8 cellular contexts compared by ENCODE assay signal in the genomic region with DNA sequence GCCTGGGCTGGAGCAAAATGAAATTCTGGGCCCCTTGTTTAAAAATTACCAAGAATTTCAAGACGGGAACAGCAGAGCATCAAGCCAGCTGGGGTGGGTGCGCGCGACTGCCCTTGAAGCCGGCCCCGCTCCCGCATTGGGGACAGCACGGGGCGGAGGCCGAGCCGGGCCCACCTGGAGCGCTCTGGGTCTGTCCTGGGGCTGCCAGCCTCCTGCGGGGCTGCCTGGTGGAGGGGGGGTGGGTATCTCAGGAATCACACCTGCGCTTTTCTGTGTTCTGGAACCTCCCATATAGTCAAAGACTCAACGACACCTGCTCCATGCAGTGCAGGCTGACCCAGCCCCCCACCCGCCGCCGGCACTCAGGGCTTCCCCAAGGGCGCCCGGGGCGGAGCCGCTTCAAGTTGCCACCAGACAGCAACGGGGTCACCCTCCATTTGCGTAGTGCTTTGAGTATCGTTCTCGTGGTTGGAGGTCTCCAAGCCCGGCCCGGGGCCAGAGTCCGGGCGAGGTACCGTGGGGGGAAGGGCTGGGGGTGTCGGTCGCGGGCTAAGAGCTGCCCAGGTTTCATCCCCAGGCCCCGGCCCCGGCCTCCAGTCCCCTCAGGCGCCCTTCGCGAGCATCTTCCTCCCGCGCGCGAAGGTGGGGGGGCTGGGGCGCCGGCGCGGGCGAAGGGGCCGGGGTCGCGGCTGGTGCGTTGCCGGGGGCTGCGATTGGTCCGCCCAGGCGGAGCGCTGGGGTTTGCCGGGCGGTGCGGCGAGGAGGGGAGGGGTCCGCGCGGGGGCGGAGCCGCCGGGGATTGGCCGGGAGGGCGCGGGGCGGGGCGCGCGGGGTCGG. TPM values are rescaled to one million over a fixed set of nuclear protein-coding genes. Genes with fewer than 3 reads are reported as not detected.
DNase-seq lines count a peak whose midpoint lies in the region; ATAC-seq, FAIRE-seq and TF ChIP-seq lines count a peak whose summit lies in the region.

No MANE protein-coding gene starts in this region.

- no peak overlapping the region for H3K9ac ChIP-seq in Karpas-422 (ENCODE audit: low read length)
- H3K9ac ChIP-seq in keratinocyte (ENCODE audit: control insufficient read depth, extremely low read depth, insufficient read depth, low read length): no peak overlapping the region

- POLR2A ChIA-PET in CD8-positive, alpha-beta memory T cell (lab: Charles Lee): no interaction called here

- H3K4me2 ChIP-seq in Karpas-422 (ENCODE audit: low read depth, low read length, poor library complexity, severe bottlenecking): peak overlapping the region; percentile 26
- peak overlapping the region; percentile 32 for H3K4me2 ChIP-seq in keratinocyte (ENCODE audit: control insufficient read depth, extremely low read depth, insufficient read depth, low read depth, low read length)

- H2AFZ ChIP-seq in Karpas-422 (ENCODE audit: low read length) (no peak overlapping the region), keratinocyte (ENCODE audit: control insufficient read depth, low read length) (no peak overlapping the region)

- peaks cover 2 to 4% of the 10 kb centered on the region in 2 donors for H3K27me3 Mint-ChIP-seq in CD8-positive, alpha-beta memory T cell

- H3K9me2 ChIP-seq in Karpas-422 (replicated peaks; ENCODE audit: insufficient read depth, low read length): no peaks in the 10 kb centered on the region

- peaks cover 5% of the 10 kb centered on the region for H3K9me1 ChIP-seq in keratinocyte (ENCODE audit: control insufficient read depth, extremely low read depth, insufficient read depth, low read length)

- H3K27me3 ChIP-seq in CD8-positive, alpha-beta memory T cell (ENCODE audit: insufficient read depth, low read length, poor library complexity, severe bottlenecking): peaks cover 8% of the 10 kb centered on the region
- H3K27me3 ChIP-seq in Karpas-422 (ENCODE audit: low read length): no peaks in the 10 kb centered on the region
- H3K27me3 ChIP-seq in keratinocyte (ENCODE audit: control insufficient read depth, extremely low read depth, insufficient read depth, low read length): no peaks in the 10 kb centered on the region
- no peaks in the 10 kb centered on the region for H3K27me3 ChIP-seq in upper lobe of right lung

- peak overlapping the region; percentile 34 to 86 (median 65) for H3K4me3 Mint-ChIP-seq in CD8-positive, alpha-beta memory T cell

- H3K79me2 ChIP-seq in Karpas-422 (ENCODE audit: low read length) (no peaks in the 10 kb centered on the region), keratinocyte (ENCODE audit: control insufficient read depth, insufficient read depth, low read length) (peaks cover 19% of the 10 kb centered on the region)

- intact Hi-C loops in upper lobe of right lung (cut with DNase I): no loop called here

- H3K4me1 Mint-ChIP-seq in CD8-positive, alpha-beta memory T cell: peaks cover 0 to 12% (median 4%) of the 10 kb centered on the region in 3 donors

- H3K36me3 Mint-ChIP-seq in CD8-positive, alpha-beta memory T cell: no peaks in the 10 kb centered on the region

- no peak for TF ChIP-seq CTCF in keratinocyte (optimal IDR thresholded peaks at IDR 0.05 in 1 of 3, IDR thresholded peaks at IDR 0.05 in 1 of 3, conservative IDR thresholded peaks at IDR 0.05 in 1 of 3; ENCODE audit: extremely low read depth in 1 of 3, insufficient read depth in 2 of 3, low read length in 3 of 3)
- TF ChIP-seq CTCF in upper lobe of right lung (IDR thresholded peaks at IDR 0.05): no peak

- no peaks in the 10 kb centered on the region for H3K9me3 Mint-ChIP-seq in CD8-positive, alpha-beta memory T cell

- H3K27ac ChIP-seq in CD8-positive, alpha-beta memory T cell (ENCODE audit: low read depth, low read length): no peak overlapping the region
- H3K27ac ChIP-seq in Karpas-422 (ENCODE audit: low read length): no peak overlapping the region
- H3K27ac ChIP-seq in keratinocyte (ENCODE audit: control insufficient read depth, insufficient read depth, low read length): no peak overlapping the region
- no peak overlapping the region for H3K27ac ChIP-seq in upper lobe of right lung

- no peak for ATAC-seq in upper lobe of right lung
- no peak for ATAC-seq in HG03469 (IDR thresholded peaks at IDR 0.05; ENCODE audit: unreplicated experiment)
- no peak for ATAC-seq in HG03196 (IDR thresholded peaks at IDR 0.05; ENCODE audit: unreplicated experiment)

- no peaks in the 10 kb centered on the region for H3K9me3 ChIP-seq in CD8-positive, alpha-beta memory T cell (ENCODE audit: low read length)
- H3K9me3 ChIP-seq in Karpas-422 (ENCODE audit: low read length): no peaks in the 10 kb centered on the region
- H3K9me3 ChIP-seq in keratinocyte (ENCODE audit: control insufficient read depth, low read depth, low read length): no peaks in the 10 kb centered on the region
- H3K9me3 ChIP-seq in upper lobe of right lung: no peaks in the 10 kb centered on the region

- DNase-seq in CD8-positive, alpha-beta memory T cell: peak in 1 of 5 donors; percentile 28
- peak; percentile 72 for DNase-seq in Karpas-422
- DNase-seq in activated naive CD4-positive, alpha-beta T cell treated with anti-CD3 and anti-CD28 coated beads, Interleukin-2, amount 50 U/mL, for 16 hours: peak; percentile 46
- no peak for DNase-seq in keratinocyte (ENCODE audit: low read depth, low spot score)
- DNase-seq in upper lobe of right lung: no peak
- DNase-seq in AML-193 (lab: John Stamatoyannopoulos, UW): no peak

- no peaks in the 10 kb centered on the region for H3K36me3 ChIP-seq in CD8-positive, alpha-beta memory T cell (ENCODE audit: insufficient read depth, low read length)
- H3K36me3 ChIP-seq in Karpas-422 (ENCODE audit: insufficient read depth, low read length) (no peaks in the 10 kb centered on the region), keratinocyte (ENCODE audit: control insufficient read depth in 2 of 2, extremely low read depth in 1 of 2, insufficient read depth in 2 of 2, low read length in 2 of 2) (peaks cover 3 to 4% of the 10 kb centered on the region in 2 experiments), upper lobe of right lung (no peaks in the 10 kb centered on the region)

- no peak overlapping the region for H3K27ac Mint-ChIP-seq in CD8-positive, alpha-beta memory T cell

- CTCF ChIA-PET in CD8-positive, alpha-beta memory T cell (lab: Charles Lee): interaction anchor here (0.7 to 5.4 kb wide), 9 partner anchors 10 to 204 kb away, joined by 3 to 48 read pairs (median 4); no protein-coding TSS in a partner anchor

- H4K20me1 ChIP-seq in Karpas-422 (ENCODE audit: insufficient read depth, low read depth, low read length) (peaks cover 14% of the 10 kb centered on the region; the same call in 1 of the 2 replicates), keratinocyte (ENCODE audit: control insufficient read depth, extremely low read depth, insufficient read depth, low read length) (peaks cover 7% of the 10 kb centered on the region)

- dilution Hi-C loops in keratinocyte (cut with MboI; ENCODE audit: extremely low pct_ligation_motif_present, low sequenced_read_pairs): no loop called here

- H3K4me3 ChIP-seq in CD8-positive, alpha-beta memory T cell (ENCODE audit: low read length): no peak overlapping the region
- H3K4me3 ChIP-seq in Karpas-422 (ENCODE audit: low read length) (no peak overlapping the region), keratinocyte (ENCODE audit: control insufficient read depth in 2 of 3, extremely low read depth in 1 of 3, insufficient read depth in 2 of 3, low read depth in 1 of 3, low read length in 3 of 3) (no peak overlapping the region), upper lobe of right lung (peak overlapping the region; percentile 44)

- H3K4me1 ChIP-seq in CD8-positive, alpha-beta memory T cell (ENCODE audit: insufficient read depth, low read length): peaks cover 17% of the 10 kb centered on the region
- H3K4me1 ChIP-seq in Karpas-422 (ENCODE audit: low read length) (peaks cover 12% of the 10 kb centered on the region), keratinocyte (ENCODE audit: control insufficient read depth, extremely low read depth, insufficient read depth, low read length) (peaks cover 43% of the 10 kb centered on the region), upper lobe of right lung (peaks cover 43% of the 10 kb centered on the region)

- no peak for FAIRE-seq in keratinocyte (lab: Jason Lieb, UNC)

RNA-seq across cellular contexts. Expression of a gene that starts 6.6 kb away (rescaled TPM):
- total RNA-seq in CD8-positive, alpha-beta memory T cell: 1 to 10 TPM; 8.8 to 9.4 TPM
- 4.4 TPM for polyA plus RNA-seq in CD8-positive, alpha-beta memory T cell
- total RNA-seq in Karpas-422 (2014; rRNA removed; shearing (Covaris generic); ENCODE audit: low replicate concordance): 4.0 TPM in 1 of 2 replicates, not detected in the other
- 42.1 to 73.0 TPM (median 70.8 TPM) in 3 replicates for polyA plus RNA-seq in keratinocyte
- 14.6 TPM for polyA plus RNA-seq in keratinocyte (2011; ENCODE audit: low read depth)
- 25.9 and 74.4 TPM in 2 replicates for polyA plus RNA-seq in keratinocyte (2011; cell fraction: cytosol; rRNA removed)
- polyA plus RNA-seq in keratinocyte (2011; cell fraction: nucleus; rRNA removed): 97.5 and 133 TPM in 2 replicates
- 53.2 and 84.1 TPM in 2 replicates for polyA plus RNA-seq in keratinocyte (2012; ENCODE audit: low replicate concordance)
- polyA minus RNA-seq in keratinocyte: 45.2 to 67.9 TPM (median 59.9 TPM) in 3 replicates
- 67.5 TPM for polyA minus RNA-seq in keratinocyte (2011; cell fraction: cytosol; rRNA and poly(A)+ RNA removed)
- 28.2 and 31.7 TPM in 2 replicates for polyA minus RNA-seq in keratinocyte (2011; cell fraction: nucleus; rRNA and poly(A)+ RNA removed)
- 167 TPM for total RNA-seq in upper lobe of right lung

RNA-seq across cellular contexts. Expression of a gene that starts 6.9 kb away (rescaled TPM):
- 100 to 1,000 TPM; 178 to 182 TPM for total RNA-seq in CD8-positive, alpha-beta memory T cell
- 114 TPM for polyA plus RNA-seq in CD8-positive, alpha-beta memory T cell
- total RNA-seq in Karpas-422 (2014; rRNA removed; shearing (Covaris generic); ENCODE audit: low replicate concordance): 113 and 203 TPM in 2 replicates
- 145 to 308 TPM (median 245 TPM) in 3 replicates for polyA plus RNA-seq in keratinocyte
- 53.9 TPM for polyA plus RNA-seq in keratinocyte (2011; ENCODE audit: low read depth)
- polyA plus RNA-seq in keratinocyte (2011; cell fraction: cytosol; rRNA removed): 254 and 686 TPM in 2 replicates
- polyA plus RNA-seq in keratinocyte (2011; cell fraction: nucleus; rRNA removed): 57.9 and 117 TPM in 2 replicates
- polyA plus RNA-seq in keratinocyte (2012; ENCODE audit: low replicate concordance): 439 and 595 TPM in 2 replicates
- polyA minus RNA-seq in keratinocyte: 169 to 422 TPM (median 281 TPM) in 3 replicates
- polyA minus RNA-seq in keratinocyte (2011; cell fraction: cytosol; rRNA and poly(A)+ RNA removed): 635 TPM
- polyA minus RNA-seq in keratinocyte (2011; cell fraction: nucleus; rRNA and poly(A)+ RNA removed): 83.4 and 100 TPM in 2 replicates
- 138 TPM for total RNA-seq in upper lobe of right lung

RNA-seq across cellular contexts. Expression of a gene that starts 16.5 kb away (rescaled TPM):
- 10 to 100 TPM; 61.2 to 65.5 TPM for total RNA-seq in CD8-positive, alpha-beta memory T cell
- polyA plus RNA-seq in CD8-positive, alpha-beta memory T cell: 19.6 TPM
- total RNA-seq in Karpas-422 (2014; rRNA removed; shearing (Covaris generic); ENCODE audit: low replicate concordance): 8.4 and 10.5 TPM in 2 replicates
- 434 to 997 TPM (median 500 TPM) in 3 replicates for polyA plus RNA-seq in keratinocyte
- 184 TPM for polyA plus RNA-seq in keratinocyte (2011; ENCODE audit: low read depth)
- 356 and 591 TPM in 2 replicates for polyA plus RNA-seq in keratinocyte (2011; cell fraction: cytosol; rRNA removed)
- polyA plus RNA-seq in keratinocyte (2011; cell fraction: nucleus; rRNA removed): 672 and 821 TPM in 2 replicates
- 312 and 611 TPM in 2 replicates for polyA plus RNA-seq in keratinocyte (2012; ENCODE audit: low replicate concordance)
- polyA minus RNA-seq in keratinocyte: 548 to 874 TPM (median 870 TPM) in 3 replicates
- 641 TPM for polyA minus RNA-seq in keratinocyte (2011; cell fraction: cytosol; rRNA and poly(A)+ RNA removed)
- polyA minus RNA-seq in keratinocyte (2011; cell fraction: nucleus; rRNA and poly(A)+ RNA removed): 486 and 491 TPM in 2 replicates
- total RNA-seq in upper lobe of right lung: 486 TPM

RNA-seq across cellular contexts. Expression of a gene that starts 21.5 kb away (rescaled TPM):
- 1 to 10 TPM; 2.4 to 3.6 TPM for total RNA-seq in CD8-positive, alpha-beta memory T cell
- polyA plus RNA-seq in CD8-positive, alpha-beta memory T cell: not detected
- 0.48 and 1.5 TPM in 2 replicates for total RNA-seq in Karpas-422 (2014; rRNA removed; shearing (Covaris generic); ENCODE audit: low replicate concordance)
- 0.17 to 1.1 TPM (median 0.34 TPM) in 3 replicates for polyA plus RNA-seq in keratinocyte
- 0.15 TPM for polyA plus RNA-seq in keratinocyte (2011; ENCODE audit: low read depth)
- 0.22 and 0.62 TPM in 2 replicates for polyA plus RNA-seq in keratinocyte (2011; cell fraction: cytosol; rRNA removed)
- 0.47 and 0.84 TPM in 2 replicates for polyA plus RNA-seq in keratinocyte (2011; cell fraction: nucleus; rRNA removed)
- polyA plus RNA-seq in keratinocyte (2012; ENCODE audit: low replicate concordance): 0.31 and 0.87 TPM in 2 replicates
- 0.20 TPM in 1 of 3 replicates, not detected in the others for polyA minus RNA-seq in keratinocyte
- polyA minus RNA-seq in keratinocyte (2011; cell fraction: cytosol; rRNA and poly(A)+ RNA removed): 3.1 TPM
- polyA minus RNA-seq in keratinocyte (2011; cell fraction: nucleus; rRNA and poly(A)+ RNA removed): not detected in 2 replicates
- total RNA-seq in upper lobe of right lung: 34.3 TPM

RNA-seq across cellular contexts. Expression of a gene that starts 30.5 kb away (rescaled TPM):
- total RNA-seq in CD8-positive, alpha-beta memory T cell: 10 to 100 TPM; 49.8 to 53.0 TPM
- 41.5 TPM for polyA plus RNA-seq in CD8-positive, alpha-beta memory T cell
- 32.5 and 35.8 TPM in 2 replicates for total RNA-seq in Karpas-422 (2014; rRNA removed; shearing (Covaris generic); ENCODE audit: low replicate concordance)
- 5.3 to 14.3 TPM (median 10.2 TPM) in 3 replicates for polyA plus RNA-seq in keratinocyte
- polyA plus RNA-seq in keratinocyte (2011; ENCODE audit: low read depth): 7.8 TPM
- 7.5 and 14.2 TPM in 2 replicates for polyA plus RNA-seq in keratinocyte (2011; cell fraction: cytosol; rRNA removed)
- 62.4 and 82.8 TPM in 2 replicates for polyA plus RNA-seq in keratinocyte (2011; cell fraction: nucleus; rRNA removed)
- 23.7 and 65.0 TPM in 2 replicates for polyA plus RNA-seq in keratinocyte (2012; ENCODE audit: low replicate concordance)
- 14.7 to 28.3 TPM (median 22.9 TPM) in 3 replicates for polyA minus RNA-seq in keratinocyte
- 16.7 TPM for polyA minus RNA-seq in keratinocyte (2011; cell fraction: cytosol; rRNA and poly(A)+ RNA removed)
- 29.9 and 33.8 TPM in 2 replicates for polyA minus RNA-seq in keratinocyte (2011; cell fraction: nucleus; rRNA and poly(A)+ RNA removed)
- total RNA-seq in upper lobe of right lung: 143 TPM

Comparison
In these comparisons a context has a peak if more than half of its experiments do, and no peak if none do; other contexts are left out.
1. DNase-seq: peak in Karpas-422 (single experiment) and activated naive CD4-positive, alpha-beta T cell treated with anti-CD3 and anti-CD28 coated beads, Interleukin-2, amount 50 U/mL, for 16 hours (single experiment); none in keratinocyte (single experiment), upper lobe of right lung (single experiment) and AML-193 (0 of 2).
2. RNA of a gene that starts 6.6 kb away (total RNA-seq): 167 TPM in upper lobe of right lung (single experiment); 8.8 to 9.4 TPM in CD8-positive, alpha-beta memory T cell and 4.0 TPM in Karpas-422; every median in the first group is over 10 times any median in the second.